Comparison of ENCODE assay signal across 31 cellular contexts in the genomic region with DNA sequence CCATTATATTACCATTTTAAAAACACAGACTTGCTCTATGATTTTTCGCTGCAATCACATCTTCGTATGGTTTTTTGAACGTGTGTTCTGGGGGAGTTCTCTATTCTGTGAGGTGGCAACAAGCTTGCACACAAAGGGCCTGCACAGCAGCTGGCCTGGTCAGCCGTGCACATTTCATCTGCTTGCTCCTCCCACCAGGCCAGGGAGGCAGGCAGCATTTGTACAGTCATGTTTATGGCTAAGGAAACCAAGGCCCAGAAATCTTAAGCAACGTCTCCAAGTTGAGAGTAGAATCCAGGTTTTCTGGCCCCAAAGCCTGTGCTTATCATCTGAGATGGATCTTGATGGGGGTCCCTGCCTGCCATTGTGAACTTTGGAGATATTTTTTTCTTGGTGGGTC.
DNase-seq lines count a peak whose midpoint lies in the region; ATAC-seq, FAIRE-seq and TF ChIP-seq lines count a peak whose summit lies in the region.
"Had no signal": no experiment of that assay in that cellular context is flagged by ENCODE, and none has a peak within 500 bp of the region (broad histone marks: within the 10 kb centered on the region; RNA-seq: fewer than 3 reads in every experiment).

No MANE protein-coding gene starts in this region.

- H3K36me3 ChIP-seq in IMR-90 (ENCODE audit: control insufficient read depth, insufficient read depth, low read length): no peaks in the 10 kb centered on the region
- H3K36me3 ChIP-seq: BE2C had no signal

- H3K4me3 ChIP-seq in AG09309 (ENCODE audit: control insufficient read depth, low read depth, low read length) (no peak overlapping the region), IMR-90 (ENCODE audit: insufficient read depth, low read depth, low read length) (no peak overlapping the region), fibroblast of mammary gland (ENCODE audit: control insufficient read depth, low read depth, low read length) (no peak overlapping the region)
- H3K4me3 ChIP-seq: right lobe of liver had no signal

- no peak for FAIRE-seq in urothelium cell line (lab: Jason Lieb, UNC)
- FAIRE-seq: A204.1, GM18507, keratinocyte, TTC549 had no signal

- H2BK15ac ChIP-seq in IMR-90 (ENCODE audit: low read depth, low read length): no peak overlapping the region

- no peaks in the 10 kb centered on the region for H3K79me1 ChIP-seq in IMR-90 (ENCODE audit: low read depth in 1 of 2, low read length in 2 of 2)

- no peaks in the 10 kb centered on the region for H3K27me3 ChIP-seq in IMR-90 (ENCODE audit: control insufficient read depth, insufficient read depth, low read length)
- H3K27me3 ChIP-seq: BE2C, right lobe of liver had no signal

- H3K27ac ChIP-seq in IMR-90 (ENCODE audit: insufficient read depth, low read length): no peak overlapping the region; the same call in 1 of the 2 replicates
- H3K27ac ChIP-seq: right lobe of liver had no signal

- H3K27ac Mint-ChIP-seq in neural crest cell (ENCODE audit: unreplicated experiment): peak overlapping the region; percentile 29
- H3K27ac Mint-ChIP-seq: activated CD4-positive, alpha-beta memory T cell treated with anti-CD3 and anti-CD28 coated beads for 36 hours; activated naive CD4-positive, alpha-beta T cell treated with anti-CD3 and anti-CD28 coated beads, Interleukin-2, amount 50 U/mL, for 24 hours; effector memory CD8-positive, alpha-beta T cell; nephron had no signal

- H3K9me3 Mint-ChIP-seq in neural crest cell: peaks cover under 1% of the 10 kb centered on the region
- H3K9me3 Mint-ChIP-seq: activated CD4-positive, alpha-beta memory T cell treated with anti-CD3 and anti-CD28 coated beads for 36 hours; activated naive CD4-positive, alpha-beta T cell treated with anti-CD3 and anti-CD28 coated beads, Interleukin-2, amount 50 U/mL, for 24 hours; effector memory CD8-positive, alpha-beta T cell; nephron had no signal

- intact Hi-C loops in IMR-90 (cut with micrococcal nuclease): no loop called here

- H3K9me3 ChIP-seq in IMR-90 (ENCODE audit: control insufficient read depth, insufficient read depth, low read length): no peaks in the 10 kb centered on the region
- H3K9me3 ChIP-seq: BE2C, right lobe of liver had no signal

- in situ Hi-C loops in IMR-90 (cut with MboI; ENCODE audit: low sequenced_read_pairs): no loop called here

- no peak overlapping the region; the same call in 1 of the 2 replicates for H2AK5ac ChIP-seq in IMR-90 (ENCODE audit: low read depth, low read length)

- no peak overlapping the region for H3K18ac ChIP-seq in IMR-90 (ENCODE audit: low read depth, low read length)

- peak overlapping the region; percentile 38; the same call in 1 of the 2 replicates for H3K56ac ChIP-seq in IMR-90 (ENCODE audit: extremely low read depth, insufficient read depth, low read length)

- no peak for TF ChIP-seq RAD21 in IMR-90 (IDR thresholded peaks at IDR 0.05; ENCODE audit: low read length)

- no peak overlapping the region; the same call in 1 of the 2 replicates for H4K5ac ChIP-seq in IMR-90 (ENCODE audit: low read depth, low read length)

- no peak overlapping the region for H3K9ac ChIP-seq in IMR-90 (ENCODE audit: low read depth, low read length)

- DNase-seq in AG09309 (ENCODE audit: low read depth) (peak; percentile 16), IMR-90 (peak; percentile 56), fibroblast of mammary gland (ENCODE audit: low read depth) (peak; percentile 36), neural crest cell (ENCODE audit: low read depth, low spot score) (no peak), foreskin melanocyte (no peak), urothelium cell line (ENCODE audit: low spot score) (no peak), SKM-1 (lab: John Stamatoyannopoulos, UW; ENCODE audit: unreplicated experiment) (no peak)
- DNase-seq: activated CD4-positive, alpha-beta memory T cell treated with anti-CD3 and anti-CD28 coated beads for 36 hours; activated CD8-positive, alpha-beta memory T cell treated with anti-CD3 and anti-CD28 coated beads, Interleukin-2, amount 50 U/mL, for 4 hours; aorta; BE2C; cortex of kidney; effector memory CD8-positive, alpha-beta T cell; GF-D8; HCEC 1CT; NCI-H1417 treated with DMSO at 0.1 percent for 48 hours; NCI-H2081 treated with DMSO at 0.1 percent for 48 hours; NCI-H345; NCI-H748 treated with DMSO at 0.1 percent for 48 hours; right lobe of liver; RPMI8226; stimulated activated CD4-positive, alpha-beta T cell treated with anti-CD3 and anti-CD28 coated beads, Interleukin-15, amount 100 ng/mL, for 24 hours; stimulated activated naive CD8-positive, alpha-beta T cell treated with anti-CD3 and anti-CD28 coated beads, Interleukin-15, Interleukin-2, amounts not matched to agents 100 U/mL and 50 U/mL, for 24 hours had no signal

- POLR2A ChIA-PET in IMR-90 (lab: Charles Lee; ENCODE audit: unreplicated experiment): no interaction called here

- H2BK5ac ChIP-seq in IMR-90 (ENCODE audit: low read depth, low read length, poor library complexity, severe bottlenecking): no peak overlapping the region

- H3K4me1 ChIP-seq in IMR-90 (ENCODE audit: control insufficient read depth, insufficient read depth, low read length): peaks cover 21% of the 10 kb centered on the region
- H3K4me1 ChIP-seq: BE2C, right lobe of liver had no signal

- no CpG with 5 or more reads among the region's 5 CpGs for WGBS in IMR-90 (ENCODE audit: extremely low coverage in 2 of 2, insufficient read length in 1 of 2), 2 experiments

- peaks cover 7% of the 10 kb centered on the region for H3K9me1 ChIP-seq in IMR-90 (ENCODE audit: insufficient read depth, low read length)

- dilution Hi-C loops in IMR-90 (cut with HindIII; ENCODE audit: low sequenced_read_pairs, unreplicated experiment): no loop called here

- BruUV-seq in IMR-90 (replicated peaks; lab: Mats Ljungman, UMichigan): no TSS peak

- peak overlapping the region; percentile 54 for H3K14ac ChIP-seq in IMR-90 (replicated peaks; ENCODE audit: low read depth, low read length)

- H3K4me2 ChIP-seq in IMR-90 (ENCODE audit: low read depth, low read length): no peak overlapping the region

- H2BK120ac ChIP-seq in IMR-90 (ENCODE audit: low read depth, low read length): peak overlapping the region; percentile 83

- no peak overlapping the region for H2BK20ac ChIP-seq in IMR-90 (ENCODE audit: low read depth, low read length)

- H3K23ac ChIP-seq in IMR-90 (ENCODE audit: low read depth, low read length): no peak overlapping the region

- CTCF ChIA-PET in IMR-90 (lab: Yijun Ruan, JAX): no interaction called here

- H4K20me1 ChIP-seq in IMR-90 (ENCODE audit: insufficient read depth, low read length): no peaks in the 10 kb centered on the region

- 0 out of 2 replicates have a peak overlapping the region, but pooled peaks have one; percentile 60 for H3K4ac ChIP-seq in IMR-90 (ENCODE audit: low read depth, low read length)

- H4K91ac ChIP-seq in IMR-90 (ENCODE audit: insufficient read depth, low read depth, low read length): peak overlapping the region; percentile 85

- ATAC-seq in IMR-90 (ENCODE audit: low read depth): peak; percentile 54
- ATAC-seq in HG03097 (IDR thresholded peaks at IDR 0.05; ENCODE audit: low FRiP score, unreplicated experiment): no peak
- ATAC-seq: activated CD4-positive, CD25-positive, alpha-beta regulatory T cell treated with anti-CD3 and anti-CD28 coated beads, Interleukin-2, amount 50 U/mL, for 24 hours; effector memory CD8-positive, alpha-beta T cell; right lobe of liver; stimulated activated naive CD8-positive, alpha-beta T cell treated with anti-CD3 and anti-CD28 coated beads, Interleukin-15, Interleukin-2, amounts not matched to agents 100 U/mL and 50 U/mL, for 24 hours had no signal

- H2AFZ ChIP-seq in IMR-90 (replicated peaks; ENCODE audit: low read length, poor library complexity): peak overlapping the region; percentile 82

- H3K27me3 Mint-ChIP-seq in neural crest cell (ENCODE audit: low read depth): no peaks in the 10 kb centered on the region

- TF ChIP-seq CTCF in AG09309 (IDR thresholded peaks at IDR 0.05; ENCODE audit: control insufficient read depth, insufficient read depth, low read depth, low read length, missing control alignments): no peak
- TF ChIP-seq CTCF in IMR-90 (conservative IDR thresholded peaks at IDR 0.05; ENCODE audit: low read depth, low read length): no peak
- TF ChIP-seq CTCF in fibroblast of mammary gland (conservative IDR thresholded peaks at IDR 0.05; ENCODE audit: control insufficient read depth, insufficient read depth, low read depth, low read length): no peak
- TF ChIP-seq CTCF in neural crest cell (conservative IDR thresholded peaks at IDR 0.05): no peak

- H2AK9ac ChIP-seq in IMR-90 (replicated peaks; ENCODE audit: low read depth, low read length, poor library complexity): no peak overlapping the region

- peaks cover 14% of the 10 kb centered on the region for H3K4me1 Mint-ChIP-seq in neural crest cell
- H3K4me1 Mint-ChIP-seq: activated naive CD4-positive, alpha-beta T cell treated with anti-CD3 and anti-CD28 coated beads, Interleukin-2, amount 50 U/mL, for 24 hours had no signal

- peak overlapping the region in 1 of 2 experiments; percentile 59; a peak in 1 of 4 replicates for H4K8ac ChIP-seq in IMR-90 (ENCODE audit: low read depth in 2 of 2, low read length in 2 of 2)

- no peak for TF ChIP-seq POLR2A in IMR-90 (IDR thresholded peaks at IDR 0.05; ENCODE audit: low read depth, low read length)

- no peak overlapping the region for H3K4me3 Mint-ChIP-seq in neural crest cell
- H3K4me3 Mint-ChIP-seq: activated CD4-positive, alpha-beta memory T cell treated with anti-CD3 and anti-CD28 coated beads for 36 hours; activated naive CD4-positive, alpha-beta T cell treated with anti-CD3 and anti-CD28 coated beads, Interleukin-2, amount 50 U/mL, for 24 hours; effector memory CD8-positive, alpha-beta T cell; nephron had no signal

- no peaks in the 10 kb centered on the region for H3K36me3 Mint-ChIP-seq in neural crest cell (ENCODE audit: low read depth)
- H3K36me3 Mint-ChIP-seq: activated CD4-positive, alpha-beta memory T cell treated with anti-CD3 and anti-CD28 coated beads for 36 hours; activated naive CD4-positive, alpha-beta T cell treated with anti-CD3 and anti-CD28 coated beads, Interleukin-2, amount 50 U/mL, for 24 hours had no signal

TF ChIP-seq in IMR-90, 13 proteins besides CTCF, POLR2A, EP300 and RAD21:
- no peak for TF ChIP-seq CHD1 (IDR thresholded peaks at IDR 0.05; ENCODE audit: low read depth, low read length)
- TF ChIP-seq MAFK (IDR thresholded peaks at IDR 0.05; ENCODE audit: low read depth, low read length): no peak
- TF ChIP-seq CEBPB (IDR thresholded peaks at IDR 0.05; ENCODE audit: low read depth, low read length): peak; percentile 34; the same call in 1 of the 2 replicates

Comparison
In these comparisons a context has a peak if more than half of its experiments do, and no peak if none do; other contexts are left out.
1. DNase-seq: peak in AG09309 (single experiment), IMR-90 (single experiment) and fibroblast of mammary gland (single experiment); none in neural crest cell (single experiment), foreskin melanocyte (single experiment), urothelium cell line (single experiment) and SKM-1 (single experiment).